ENCODE assay signal across 8 cellular contexts in genomic region chr13:42039946-42040729, GRCh38. TPM values are rescaled to one million over a fixed set of nuclear protein-coding genes. Genes with fewer than 3 reads are reported as not detected.
DNase-seq lines count a peak whose midpoint lies in the region; ATAC-seq and TF ChIP-seq lines count a peak whose summit lies in the region.

No MANE protein-coding gene starts in this region.

- peak; percentile 85 for DNase-seq in ACHN
- DNase-seq in NCI-H2171 treated with DMSO at 0.1 percent for 48 hours (lab: John Stamatoyannopoulos, UW): peak; percentile 46
- DNase-seq in activated CD4-positive, alpha-beta T cell treated with anti-CD3 and anti-CD28 coated beads for 24 hours (ENCODE audit: low read depth in 2 of 2): peak; percentile 81 to 82
- DNase-seq in chondrocyte (ENCODE audit: low spot score): no peak
- DNase-seq in stimulated activated CD4-positive, alpha-beta T cell treated with anti-CD3 and anti-CD28 coated beads, Interleukin-1b, Interleukin-23, amount 100 ng/mL, for 24 hours (ENCODE audit: low read depth in 4 of 4, low spot score in 1 of 4): peak; percentile 65 to 87 (median 76)

- no peak for TF ChIP-seq CTCF in chondrocyte (IDR thresholded peaks at IDR 0.05)

- H3K27ac Mint-ChIP-seq in chondrocyte (ENCODE audit: unreplicated experiment): peak overlapping the region; percentile 81

- H3K9me3 Mint-ChIP-seq in chondrocyte (ENCODE audit: low read depth): peaks cover 16% of the 10 kb centered on the region

- no peaks in the 10 kb centered on the region for H3K27me3 Mint-ChIP-seq in chondrocyte (ENCODE audit: low read depth)

- H3K27me3 ChIP-seq in layer of hippocampus (ENCODE audit: control insufficient read depth, insufficient read depth, low read length): no peaks in the 10 kb centered on the region

- in situ Hi-C loops in ACHN (cut with HindIII; ENCODE audit: low pct_ligation_motif_present, low pct_unique_long_range_greater_than_20kb, low sequenced_read_pairs): no loop called here

- H3K27ac ChIP-seq in layer of hippocampus (ENCODE audit: low read depth, low read length): peak overlapping the region; percentile 87

- no peaks in the 10 kb centered on the region for H3K36me3 Mint-ChIP-seq in chondrocyte (ENCODE audit: low read depth)

- ATAC-seq in GM18520 (IDR thresholded peaks at IDR 0.05; ENCODE audit: unreplicated experiment) (peak; percentile 60), HG03039 (IDR thresholded peaks at IDR 0.05; ENCODE audit: unreplicated experiment) (peak; percentile 68)

- H3K4me1 Mint-ChIP-seq in chondrocyte (ENCODE audit: low read depth): peaks cover 26% of the 10 kb centered on the region

- peak overlapping the region; percentile 80 for H3K4me3 Mint-ChIP-seq in chondrocyte (ENCODE audit: unreplicated experiment)

RNA-seq across cellular contexts. Expression of gene DGKH, which starts 8.3 kb away (rescaled TPM):
- 10.9 to 14.7 TPM (median 14.0 TPM) in 3 replicates for total RNA-seq in chondrocyte
